ENCODE assay signal across 23 cellular contexts in the genomic region with DNA sequence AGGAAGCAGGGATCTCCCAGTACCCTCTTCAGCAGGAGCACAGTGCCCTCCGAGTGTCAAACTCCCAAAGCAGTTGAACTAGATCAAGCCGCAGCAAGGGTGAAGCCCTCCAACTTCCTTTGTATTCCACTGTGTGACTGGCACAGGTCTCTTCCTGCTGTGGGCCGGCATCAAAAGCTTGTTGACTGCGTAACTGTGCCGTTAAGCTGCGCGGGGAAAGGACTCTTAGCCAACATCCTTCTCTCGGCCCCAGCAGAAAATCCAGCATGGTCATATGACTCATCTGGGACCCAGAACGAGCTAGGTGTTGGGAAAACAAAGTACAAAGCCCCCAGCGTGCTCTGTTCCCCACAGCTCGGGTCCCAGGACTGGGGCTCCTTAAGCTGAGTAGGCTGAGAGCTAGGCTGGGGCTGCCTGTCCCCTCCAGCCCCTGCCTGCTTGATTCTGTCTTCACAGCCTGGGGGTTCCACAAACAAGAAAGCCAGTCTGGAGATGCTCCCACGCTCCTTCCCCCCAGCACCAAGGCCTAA. TPM values are rescaled to one million over a fixed set of nuclear protein-coding genes. Genes with fewer than 3 reads are reported as not detected.
A peak's percentile ranks its signal among the peaks of the same experiment; 100 is the strongest.
DNase-seq lines count a peak whose midpoint lies in the region; TF ChIP-seq lines count a peak whose summit lies in the region.
"Had no signal": no experiment of that assay in that cellular context is flagged by ENCODE, and none has a peak within 500 bp of the region (broad histone marks: within the 10 kb centered on the region; RNA-seq: fewer than 3 reads in every experiment).

No MANE protein-coding gene starts in this region.

- H3K27ac ChIP-seq in dorsolateral prefrontal cortex: peak overlapping the region in 58 of 59 donors; percentile 18 to 93 (median 76)
- peak overlapping the region; percentile 17 for H3K27ac ChIP-seq in neuronal stem cell (replicated peaks; ENCODE audit: low read length)
- H3K27ac ChIP-seq in testis: no peak overlapping the region
- H3K27ac ChIP-seq: cardiac muscle cell, left ventricle myocardium inferior, VCaP had no signal

- H3K4me1 ChIP-seq in neuronal stem cell (ENCODE audit: control insufficient read depth in 2 of 2, insufficient read depth in 1 of 2, low read depth in 1 of 2, low read length in 2 of 2): peaks cover 3 to 25% of the 10 kb centered on the region in 2 donors
- H3K4me1 ChIP-seq in testis: no peaks in the 10 kb centered on the region

- no CpG with 5 or more reads among the region's 12 CpGs for WGBS in neuronal stem cell (ENCODE audit: extremely low coverage in 2 of 2, insufficient read length in 2 of 2, insufficient replicate concordance in 1 of 2), 2 donors
- WGBS in testis, 2 donors: 55 to 80% methylated on average over 7 to 12 of the region's 12 CpGs

- H3K14ac ChIP-seq in neuronal stem cell (ENCODE audit: low read length): peak overlapping the region; percentile 64

- peak overlapping the region; percentile 80 for H3K18ac ChIP-seq in neuronal stem cell (ENCODE audit: low read length)

- TF ChIP-seq POLR2A in testis (IDR thresholded peaks at IDR 0.05): no peak

- H3K9ac ChIP-seq in neuronal stem cell (ENCODE audit: low read depth, low read length, poor library complexity): no peak overlapping the region

- H3K36me3 ChIP-seq in H7 (replicated peaks; ENCODE audit: control insufficient read depth, insufficient read depth, low read length) (no peaks in the 10 kb centered on the region; the same call in 1 of the 2 replicates), neuronal stem cell (replicated peaks in 1 of 2; ENCODE audit: control insufficient read depth in 2 of 2, insufficient read depth in 2 of 2, low read length in 2 of 2) (peaks cover 0 to 19% of the 10 kb centered on the region in 2 donors), testis (ENCODE audit: low read depth, missing control alignments) (no peaks in the 10 kb centered on the region)
- H3K36me3 ChIP-seq: cardiac muscle cell had no signal

- H2BK120ac ChIP-seq in neuronal stem cell (ENCODE audit: low read depth, low read length): no peak overlapping the region

- H2AK5ac ChIP-seq in neuronal stem cell (ENCODE audit: low read depth, low read length): peak overlapping the region; percentile 60

- peak; percentile 21 for DNase-seq in Ammon's horn (ENCODE audit: low spot score)
- peak; percentile 43 for DNase-seq in H7
- no peak for DNase-seq in dorsolateral prefrontal cortex
- no peak for DNase-seq in neuronal stem cell (ENCODE audit: low spot score)
- DNase-seq in D341Med (ENCODE audit: low spot score): no peak
- no peak for DNase-seq in NCI-H1092 treated with DMSO at 0.1 percent for 48 hours (lab: John Stamatoyannopoulos, UW)
- no peak for DNase-seq in NOMO-1 treated with dmso at 0.1 percent for 144 hours (lab: John Stamatoyannopoulos, UW; ENCODE audit: unreplicated experiment)
- DNase-seq in testis: no peak
- DNase-seq: activated CD4-positive, alpha-beta T cell treated with anti-CD3 and anti-CD28 coated beads for 48 hours; activated CD8-positive, alpha-beta memory T cell treated with anti-CD3 and anti-CD28 coated beads, Interleukin-2, amount 10 ng/mL, durations not matched to agents 7 days and 5 days; activated naive CD4-positive, alpha-beta T cell treated with anti-CD3 and anti-CD28 coated beads, Interleukin-2, amount 10 ng/mL, durations not matched to agents 7 days and 5 days; Calu3; left ventricle myocardium inferior; naive thymus-derived CD4-positive, alpha-beta T cell; NCI-H1048; NCI-H1694 treated with DMSO at 0.1 percent for 48 hours; NCI-H2171 treated with DMSO at 0.1 percent for 48 hours; NCI-H526 treated with DMSO at 0.1 percent for 48 hours; retina; SIG-M5 had no signal

- H3K4ac ChIP-seq in neuronal stem cell (ENCODE audit: low read length): no peak overlapping the region

- intact Hi-C loops in dorsolateral prefrontal cortex (cut with DNase I) (loop anchor here in 1 of 2 donors (5.0 kb wide), 2 partner anchors 66 to 111 kb away; partner anchors contain the start of gene SLK), testis (cut with DNase I; ENCODE audit: low total_unique reads) (no loop called here)

- H3K9me3 ChIP-seq in neuronal stem cell (replicated peaks in 1 of 2; ENCODE audit: control insufficient read depth in 2 of 2, insufficient read depth in 1 of 2, low read depth in 1 of 2, low read length in 2 of 2) (no peaks in the 10 kb centered on the region), testis (no peaks in the 10 kb centered on the region)
- H3K9me3 ChIP-seq: left ventricle myocardium inferior had no signal

- H3K27me3 ChIP-seq in H7 (ENCODE audit: control insufficient read depth, insufficient read depth, low read length) (no peaks in the 10 kb centered on the region), dorsolateral prefrontal cortex (no peaks in the 10 kb centered on the region), neuronal stem cell (ENCODE audit: control insufficient read depth in 3 of 3, insufficient read depth in 3 of 3, low read depth in 1 of 3, low read length in 3 of 3) (no peaks in the 10 kb centered on the region), testis (no peaks in the 10 kb centered on the region)
- H3K27me3 ChIP-seq: cardiac muscle cell had no signal

- H2BK15ac ChIP-seq in neuronal stem cell (ENCODE audit: low read length): peak overlapping the region; percentile 81

- H3K79me1 ChIP-seq in neuronal stem cell (ENCODE audit: low read depth, low read length): no peaks in the 10 kb centered on the region

- H2BK12ac ChIP-seq in neuronal stem cell (ENCODE audit: low read length): peak overlapping the region; percentile 78

- H2BK5ac ChIP-seq in neuronal stem cell (ENCODE audit: low read length): no peak overlapping the region

- H3K4me3 ChIP-seq in H7 (ENCODE audit: insufficient read depth, low read depth, low read length) (no peak overlapping the region), dorsolateral prefrontal cortex (peak overlapping the region in 1 of 59 donors; percentile 3), neuronal stem cell (ENCODE audit: low read length in 2 of 2) (no peak overlapping the region), testis (no peak overlapping the region)
- H3K4me3 ChIP-seq: cardiac muscle cell, GM12878, left ventricle myocardium inferior had no signal

- H3K23ac ChIP-seq in neuronal stem cell (ENCODE audit: low read depth, low read length, poor library complexity): peak overlapping the region; percentile 74

- H3K4me2 ChIP-seq in neuronal stem cell (ENCODE audit: insufficient read depth, low read length, poor library complexity, severe bottlenecking): no peak overlapping the region

- TF ChIP-seq CTCF in dorsolateral prefrontal cortex (IDR thresholded peaks at IDR 0.05 in 54 of 56, conservative IDR thresholded peaks at IDR 0.05 in 2 of 56; ENCODE audit: low read depth in 1 of 56, partially characterized antibody in 56 of 56) (no peak), testis (IDR thresholded peaks at IDR 0.05) (no peak)

- H2AFZ ChIP-seq in neuronal stem cell (ENCODE audit: low read length): no peak overlapping the region

- H4K91ac ChIP-seq in neuronal stem cell (ENCODE audit: low read depth, low read length, poor library complexity): no peak overlapping the region

- H4K8ac ChIP-seq in neuronal stem cell (ENCODE audit: low read depth, low read length): no peak overlapping the region

RNA-seq across cellular contexts. Expression of gene COL17A1, which starts 52.2 kb away (rescaled TPM):
- total RNA-seq in H7 (2014; rRNA removed; shearing (Covaris generic)): 0.59 and 1.0 TPM in 2 replicates
- total RNA-seq in dorsolateral prefrontal cortex (1 to 10 TPM in 50 of 120 experiments, under 1 TPM in 56, not detected in 14; 0.22 to 2.7 (median 0.94) TPM), testis (10 to 100 TPM in 1 of 2 donors, 1 to 10 TPM in 1; 7.1 to 30.6 TPM)
- 1.3 TPM for polyA plus RNA-seq in neuronal stem cell (2013, experiment 1 of 2)
- polyA plus RNA-seq in neuronal stem cell (2013, experiment 2 of 2): 1.2 TPM
- polyA plus RNA-seq in testis (ENCODE audit: insufficient read depth, low read depth, low replicate concordance): 17.1 TPM
- total RNA-seq: activated CD8-positive, alpha-beta memory T cell treated with anti-CD3 and anti-CD28 coated beads, Interleukin-2, amount 10 ng/mL, durations not matched to agents 7 days and 5 days; cardiac muscle cell; GM12878; left ventricle myocardium inferior; naive thymus-derived CD4-positive, alpha-beta T cell had no signal
- polyA plus RNA-seq: naive thymus-derived CD4-positive, alpha-beta T cell had no signal

Comparison
In these comparisons a context has a peak if more than half of its experiments do, and no peak if none do; other contexts are left out.
1. DNase-seq: peak in Ammon's horn (single experiment) and H7 (single experiment); none in dorsolateral prefrontal cortex (0 of 10), neuronal stem cell (single experiment), D341Med (single experiment), NCI-H1092 treated with DMSO at 0.1 percent for 48 hours (single experiment), NOMO-1 treated with dmso at 0.1 percent for 144 hours (single experiment) and testis (single experiment).
2. H3K27ac ChIP-seq: peak in dorsolateral prefrontal cortex (58 of 59) and neuronal stem cell (single experiment); none in testis (0 of 2).